In the genomic region with DNA sequence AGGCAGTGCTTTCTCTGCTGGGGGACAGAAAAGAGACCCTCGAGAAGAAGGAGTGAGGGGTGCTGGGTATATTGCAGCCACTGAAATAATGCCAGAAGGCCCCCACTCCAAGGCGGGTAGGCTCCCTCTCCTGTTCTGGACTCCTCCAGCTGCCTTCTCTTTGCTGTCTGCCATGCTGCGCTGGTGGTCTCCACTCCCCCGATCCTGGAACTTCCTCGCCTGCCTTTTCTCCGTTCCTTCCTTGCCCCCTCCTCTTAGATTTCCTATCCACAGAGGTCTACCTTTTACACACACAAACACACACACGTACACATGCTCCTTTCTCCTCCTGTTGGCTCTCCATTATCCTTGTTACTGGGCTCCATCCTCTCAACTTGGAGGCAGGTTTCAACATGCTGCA, we compare ENCODE assay signal across 20 cellular contexts. TPM values are rescaled to one million over a fixed set of nuclear protein-coding genes. Genes with fewer than 3 reads are reported as not detected.
DNase-seq lines count a peak whose midpoint lies in the region; ATAC-seq and TF ChIP-seq lines count a peak whose summit lies in the region.
"Had no signal": no experiment of that assay in that cellular context is flagged by ENCODE, and none has a peak within 500 bp of the region (broad histone marks: within the 10 kb centered on the region; RNA-seq: fewer than 3 reads in every experiment).

No MANE protein-coding gene starts in this region.

- no peaks in the 10 kb centered on the region for H3K36me3 Mint-ChIP-seq in H9 (ENCODE audit: insufficient read depth in 1 of 3, low read depth in 3 of 3)
- H3K36me3 Mint-ChIP-seq: activated CD4-positive, alpha-beta memory T cell treated with anti-CD3 and anti-CD28 coated beads for 36 hours; activated naive CD8-positive, alpha-beta T cell treated with anti-CD3 and anti-CD28 coated beads for 36 hours; CD8-positive, alpha-beta memory T cell had no signal

- no peak overlapping the region for H2BK5ac ChIP-seq in H9 (ENCODE audit: insufficient read length, low read length)

- peaks cover 31% of the 10 kb centered on the region for H3K27me3 Mint-ChIP-seq in H9 (ENCODE audit: low read depth)

- H3K4me3 ChIP-seq in iPS-18c (ENCODE audit: insufficient read depth, low read depth, low read length): peak overlapping the region; percentile 61; the same call in 1 of the 2 replicates
- no peak overlapping the region for H3K4me3 ChIP-seq in colonic mucosa
- H3K4me3 ChIP-seq: mucosa of descending colon had no signal

- H3K56ac ChIP-seq in H9 (ENCODE audit: insufficient read length, low read depth, low read length): no peak overlapping the region

- H3K36me3 ChIP-seq in colonic mucosa: no peaks in the 10 kb centered on the region

- no peak for ATAC-seq in GM18505 (IDR thresholded peaks at IDR 0.05; ENCODE audit: unreplicated experiment)
- no peak for ATAC-seq in HG02970 (IDR thresholded peaks at IDR 0.05; ENCODE audit: low FRiP score, unreplicated experiment)
- ATAC-seq: mucosa of descending colon; stimulated activated naive CD8-positive, alpha-beta T cell treated with anti-CD3 and anti-CD28 coated beads, Interleukin-15, Interleukin-2, amounts not matched to agents 100 U/mL and 50 U/mL, for 24 hours had no signal

- H3K27me3 ChIP-seq in H9 (ENCODE audit: insufficient read depth, low read length) (no peaks in the 10 kb centered on the region; the same call in 1 of the 2 replicates), colonic mucosa (no peaks in the 10 kb centered on the region)

- intact Hi-C loops in colonic mucosa (cut with DNase I): no loop called here

- H3K4ac ChIP-seq in H9 (ENCODE audit: low read depth, low read length): no peak overlapping the region

- H3T11ph ChIP-seq in H9 (ENCODE audit: low read length): no peak overlapping the region

- no peaks in the 10 kb centered on the region for H4K20me1 ChIP-seq in H9 (ENCODE audit: control insufficient read depth, insufficient read depth, insufficient read length)

- no peak overlapping the region for H4K8ac ChIP-seq in H9 (replicated peaks; ENCODE audit: insufficient read length, low read depth, low read length)

- H2BK120ac ChIP-seq in H9 (ENCODE audit: low read depth, low read length, poor library complexity, severe bottlenecking): no peak overlapping the region

- no CpG with 5 or more reads among the region's 7 CpGs for WGBS in H9 (ENCODE audit: extremely low coverage, insufficient read length, low lambda C conversion rate)

- no peak overlapping the region for H4K5ac ChIP-seq in H9 (ENCODE audit: insufficient read length, low read depth, low read length)

- no peak overlapping the region for H2BK12ac ChIP-seq in H9 (ENCODE audit: insufficient read length, low read depth, low read length)

- DNase-seq in H9 (no peak), caudate nucleus (lab: John Stamatoyannopoulos, UW) (peak in 1 of 61 donors; percentile 11), retina (peak; percentile 55), colonic mucosa (no peak), NAMALWA (ENCODE audit: low spot score) (no peak)
- DNase-seq: activated CD4-positive, alpha-beta memory T cell treated with anti-CD3 and anti-CD28 coated beads for 36 hours; activated naive CD8-positive, alpha-beta T cell treated with anti-CD3 and anti-CD28 coated beads for 36 hours; activated T-cell treated with anti-CD3 and anti-CD28 coated beads, Interleukin-2, amount 50 U/mL, for 24 hours; CD8-positive, alpha-beta memory T cell; mucosa of descending colon; NCI-H446; stimulated activated naive CD8-positive, alpha-beta T cell treated with anti-CD3 and anti-CD28 coated beads, Interleukin-15, Interleukin-2, amounts not matched to agents 100 U/mL and 50 U/mL, for 24 hours had no signal

- H3K9ac ChIP-seq in H9 (ENCODE audit: extremely low read depth, insufficient read length, low read length) (no peak overlapping the region), colonic mucosa (ENCODE audit: low read depth in 2 of 2, low read length in 2 of 2) (no peak overlapping the region)
- H3K9ac ChIP-seq: parathyroid adenoma had no signal

- no peaks in the 10 kb centered on the region for H3K79me2 ChIP-seq in H9 (ENCODE audit: insufficient read depth, low read length)
- H3K79me2 ChIP-seq: parathyroid adenoma had no signal

- no peaks in the 10 kb centered on the region for H3K9me3 ChIP-seq in H9 (ENCODE audit: control insufficient read depth, low read depth, low read length)
- no peaks in the 10 kb centered on the region for H3K9me3 ChIP-seq in iPS-18c (ENCODE audit: control insufficient read depth, insufficient read depth, low read length)
- no peaks in the 10 kb centered on the region for H3K9me3 ChIP-seq in colonic mucosa
- H3K9me3 ChIP-seq: mucosa of descending colon had no signal

- peaks cover 8% of the 10 kb centered on the region for H3K23me2 ChIP-seq in H9 (ENCODE audit: insufficient read length, low read depth, low read length, poor library complexity, severe bottlenecking)

- H3K9me3 Mint-ChIP-seq in H9: no peaks in the 10 kb centered on the region
- H3K9me3 Mint-ChIP-seq: activated CD4-positive, alpha-beta memory T cell treated with anti-CD3 and anti-CD28 coated beads for 36 hours; activated naive CD8-positive, alpha-beta T cell treated with anti-CD3 and anti-CD28 coated beads for 36 hours; activated T-cell treated with anti-CD3 and anti-CD28 coated beads, Interleukin-2, amount 50 U/mL, for 24 hours; central memory CD8-positive, alpha-beta T cell had no signal

- H3K4me1 ChIP-seq in H9 (ENCODE audit: insufficient read depth, low read length) (no peaks in the 10 kb centered on the region), colonic mucosa (no peaks in the 10 kb centered on the region)
- H3K4me1 ChIP-seq: parathyroid adenoma had no signal

- no peak overlapping the region for H2AFZ ChIP-seq in H9 (ENCODE audit: low read length)
- H2AFZ ChIP-seq: parathyroid adenoma had no signal

- no peak for TF ChIP-seq POLR2A in GM18505 (IDR thresholded peaks at IDR 0.05; ENCODE audit: borderline replicate concordance, extremely low read depth, insufficient read depth, insufficient read length)

- no peaks in the 10 kb centered on the region for H3K79me1 ChIP-seq in H9 (ENCODE audit: insufficient read depth, low read depth, low read length, poor library complexity, severe bottlenecking)

- peak overlapping the region in 1 of 3 experiments; percentile 29; a peak in 1 of 7 replicates for H3K27ac Mint-ChIP-seq in H9
- H3K27ac Mint-ChIP-seq: activated CD4-positive, alpha-beta memory T cell treated with anti-CD3 and anti-CD28 coated beads for 36 hours; activated naive CD8-positive, alpha-beta T cell treated with anti-CD3 and anti-CD28 coated beads for 36 hours; activated T-cell treated with anti-CD3 and anti-CD28 coated beads, Interleukin-2, amount 50 U/mL, for 24 hours; CD8-positive, alpha-beta memory T cell had no signal

- H3K27ac ChIP-seq in H9 (ENCODE audit: insufficient read length, low read depth, low read length): no peak overlapping the region
- H3K27ac ChIP-seq in caudate nucleus (ENCODE audit: low read depth, low read length): peak overlapping the region; percentile 85
- H3K27ac ChIP-seq in colonic mucosa: no peak overlapping the region
- H3K27ac ChIP-seq: parathyroid adenoma had no signal

- no peak overlapping the region for H4K91ac ChIP-seq in H9 (ENCODE audit: insufficient read length, low read depth, low read length)

- no peak overlapping the region for H2BK20ac ChIP-seq in H9 (ENCODE audit: low read depth, low read length, poor library complexity, severe bottlenecking)

- no peak overlapping the region for H2AK5ac ChIP-seq in H9 (ENCODE audit: insufficient read length, low read length)

- H3K4me3 Mint-ChIP-seq in H9: peak overlapping the region in 1 of 2 experiments; percentile 81; a peak in 3 of 5 replicates
- H3K4me3 Mint-ChIP-seq: activated CD4-positive, alpha-beta memory T cell treated with anti-CD3 and anti-CD28 coated beads for 36 hours; activated naive CD8-positive, alpha-beta T cell treated with anti-CD3 and anti-CD28 coated beads for 36 hours; activated T-cell treated with anti-CD3 and anti-CD28 coated beads, Interleukin-2, amount 50 U/mL, for 24 hours; CD8-positive, alpha-beta memory T cell; central memory CD8-positive, alpha-beta T cell had no signal

- H2BK15ac ChIP-seq in H9 (ENCODE audit: low read depth, low read length): no peak overlapping the region

- H3K18ac ChIP-seq in H9 (ENCODE audit: insufficient read length, low read depth, low read length): no peak overlapping the region

- TF ChIP-seq CTCF in H9 (conservative IDR thresholded peaks at IDR 0.05) (no peak), colonic mucosa (IDR thresholded peaks at IDR 0.05) (no peak)

- H3K4me2 ChIP-seq in H9 (ENCODE audit: insufficient read depth, insufficient read length, low read length): peak overlapping the region; percentile 73

- H3K23ac ChIP-seq in H9 (ENCODE audit: insufficient read length, low read depth, low read length): no peak overlapping the region

- H3K4me1 Mint-ChIP-seq in H9: peaks cover 30% of the 10 kb centered on the region in 2 experiments
- H3K4me1 Mint-ChIP-seq: activated naive CD8-positive, alpha-beta T cell treated with anti-CD3 and anti-CD28 coated beads for 36 hours; CD8-positive, alpha-beta memory T cell; central memory CD8-positive, alpha-beta T cell had no signal

- no peak overlapping the region for H3K14ac ChIP-seq in H9 (ENCODE audit: insufficient read depth, low read length)

RNA-seq across cellular contexts. Expression of gene GRIA1, which starts 0.9 kb away (rescaled TPM):
- 0.31 and 0.52 TPM in 2 replicates for total RNA-seq in H9 (2021)
- total RNA-seq in colonic mucosa: under 1 TPM in 1 of 2 donors, not detected in 1; 0.48 TPM
- total RNA-seq: activated CD4-positive, alpha-beta memory T cell treated with anti-CD3 and anti-CD28 coated beads for 36 hours; activated naive CD8-positive, alpha-beta T cell treated with anti-CD3 and anti-CD28 coated beads for 36 hours; CD8-positive, alpha-beta memory T cell; endothelial cell of umbilical vein; glomerular endothelial cell; kidney epithelial cell had no signal
